Comparison of ENCODE assay signal across 1 cellular context in the genomic region with DNA sequence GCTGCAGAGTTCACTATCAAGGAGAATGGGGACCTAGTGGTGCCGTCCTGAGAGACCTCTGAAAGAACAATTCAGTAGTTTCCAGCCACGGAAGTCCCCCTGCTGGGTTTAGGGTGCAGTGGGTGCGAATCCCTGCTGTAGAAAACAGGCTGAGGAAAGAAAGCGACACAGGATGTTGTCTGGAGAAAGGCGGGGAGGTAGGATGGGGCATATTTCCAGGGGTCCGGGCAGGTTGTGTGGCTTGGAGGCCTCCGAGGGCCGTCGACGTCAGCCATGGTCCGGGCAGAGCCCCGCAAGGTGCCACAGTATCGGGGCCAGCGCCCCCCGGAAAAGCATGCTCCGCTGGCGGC.
A peak's percentile ranks its signal among the peaks of the same experiment; 100 is the strongest.
TF ChIP-seq lines count a peak whose summit lies in the region.

No MANE protein-coding gene starts in this region.

TF ChIP-seq in HepG2, 621 proteins besides CTCF, POLR2A, EP300 and RAD21 (continued from another document):
- TF ChIP-seq, protein P1, sequence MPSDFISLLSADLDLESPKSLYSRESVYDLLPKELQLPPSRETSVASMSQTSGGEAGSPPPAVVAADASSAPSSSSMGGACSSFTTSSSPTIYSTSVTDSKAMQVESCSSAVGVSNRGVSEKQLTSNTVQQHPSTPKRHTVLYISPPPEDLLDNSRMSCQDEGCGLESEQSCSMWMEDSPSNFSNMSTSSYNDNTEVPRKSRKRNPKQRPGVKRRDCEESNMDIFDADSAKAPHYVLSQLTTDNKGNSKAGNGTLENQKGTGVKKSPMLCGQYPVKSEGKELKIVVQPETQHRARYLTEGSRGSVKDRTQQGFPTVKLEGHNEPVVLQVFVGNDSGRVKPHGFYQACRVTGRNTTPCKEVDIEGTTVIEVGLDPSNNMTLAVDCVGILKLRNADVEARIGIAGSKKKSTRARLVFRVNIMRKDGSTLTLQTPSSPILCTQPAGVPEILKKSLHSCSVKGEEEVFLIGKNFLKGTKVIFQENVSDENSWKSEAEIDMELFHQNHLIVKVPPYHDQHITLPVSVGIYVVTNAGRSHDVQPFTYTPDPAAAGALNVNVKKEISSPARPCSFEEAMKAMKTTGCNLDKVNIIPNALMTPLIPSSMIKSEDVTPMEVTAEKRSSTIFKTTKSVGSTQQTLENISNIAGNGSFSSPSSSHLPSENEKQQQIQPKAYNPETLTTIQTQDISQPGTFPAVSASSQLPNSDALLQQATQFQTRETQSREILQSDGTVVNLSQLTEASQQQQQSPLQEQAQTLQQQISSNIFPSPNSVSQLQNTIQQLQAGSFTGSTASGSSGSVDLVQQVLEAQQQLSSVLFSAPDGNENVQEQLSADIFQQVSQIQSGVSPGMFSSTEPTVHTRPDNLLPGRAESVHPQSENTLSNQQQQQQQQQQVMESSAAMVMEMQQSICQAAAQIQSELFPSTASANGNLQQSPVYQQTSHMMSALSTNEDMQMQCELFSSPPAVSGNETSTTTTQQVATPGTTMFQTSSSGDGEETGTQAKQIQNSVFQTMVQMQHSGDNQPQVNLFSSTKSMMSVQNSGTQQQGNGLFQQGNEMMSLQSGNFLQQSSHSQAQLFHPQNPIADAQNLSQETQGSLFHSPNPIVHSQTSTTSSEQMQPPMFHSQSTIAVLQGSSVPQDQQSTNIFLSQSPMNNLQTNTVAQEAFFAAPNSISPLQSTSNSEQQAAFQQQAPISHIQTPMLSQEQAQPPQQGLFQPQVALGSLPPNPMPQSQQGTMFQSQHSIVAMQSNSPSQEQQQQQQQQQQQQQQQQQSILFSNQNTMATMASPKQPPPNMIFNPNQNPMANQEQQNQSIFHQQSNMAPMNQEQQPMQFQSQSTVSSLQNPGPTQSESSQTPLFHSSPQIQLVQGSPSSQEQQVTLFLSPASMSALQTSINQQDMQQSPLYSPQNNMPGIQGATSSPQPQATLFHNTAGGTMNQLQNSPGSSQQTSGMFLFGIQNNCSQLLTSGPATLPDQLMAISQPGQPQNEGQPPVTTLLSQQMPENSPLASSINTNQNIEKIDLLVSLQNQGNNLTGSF (CRISPR knock-in tag; IDR thresholded peaks at IDR 0.05) = peak; percentile 62; the same call in 1 of the 2 replicates
- TF ChIP-seq ZNF564 (CRISPR knock-in tag; IDR thresholded peaks at IDR 0.05) = no peak
- 0 out of 2 replicates have a peak, but pooled peaks have one; percentile 14 for TF ChIP-seq TOE1 (CRISPR knock-in tag; IDR thresholded peaks at IDR 0.05)
- TF ChIP-seq ZNF317 (CRISPR knock-in tag; IDR thresholded peaks at IDR 0.05) = peak; percentile 52; the same call in 1 of the 2 replicates
- TF ChIP-seq, protein P2, sequence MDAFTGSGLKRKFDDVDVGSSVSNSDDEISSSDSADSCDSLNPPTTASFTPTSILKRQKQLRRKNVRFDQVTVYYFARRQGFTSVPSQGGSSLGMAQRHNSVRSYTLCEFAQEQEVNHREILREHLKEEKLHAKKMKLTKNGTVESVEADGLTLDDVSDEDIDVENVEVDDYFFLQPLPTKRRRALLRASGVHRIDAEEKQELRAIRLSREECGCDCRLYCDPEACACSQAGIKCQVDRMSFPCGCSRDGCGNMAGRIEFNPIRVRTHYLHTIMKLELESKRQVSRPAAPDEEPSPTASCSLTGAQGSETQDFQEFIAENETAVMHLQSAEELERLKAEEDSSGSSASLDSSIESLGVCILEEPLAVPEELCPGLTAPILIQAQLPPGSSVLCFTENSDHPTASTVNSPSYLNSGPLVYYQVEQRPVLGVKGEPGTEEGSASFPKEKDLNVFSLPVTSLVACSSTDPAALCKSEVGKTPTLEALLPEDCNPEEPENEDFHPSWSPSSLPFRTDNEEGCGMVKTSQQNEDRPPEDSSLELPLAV (CRISPR knock-in tag; conservative IDR thresholded peaks at IDR 0.05; ENCODE audit: low read depth) = no peak
- TF ChIP-seq, protein P3, sequence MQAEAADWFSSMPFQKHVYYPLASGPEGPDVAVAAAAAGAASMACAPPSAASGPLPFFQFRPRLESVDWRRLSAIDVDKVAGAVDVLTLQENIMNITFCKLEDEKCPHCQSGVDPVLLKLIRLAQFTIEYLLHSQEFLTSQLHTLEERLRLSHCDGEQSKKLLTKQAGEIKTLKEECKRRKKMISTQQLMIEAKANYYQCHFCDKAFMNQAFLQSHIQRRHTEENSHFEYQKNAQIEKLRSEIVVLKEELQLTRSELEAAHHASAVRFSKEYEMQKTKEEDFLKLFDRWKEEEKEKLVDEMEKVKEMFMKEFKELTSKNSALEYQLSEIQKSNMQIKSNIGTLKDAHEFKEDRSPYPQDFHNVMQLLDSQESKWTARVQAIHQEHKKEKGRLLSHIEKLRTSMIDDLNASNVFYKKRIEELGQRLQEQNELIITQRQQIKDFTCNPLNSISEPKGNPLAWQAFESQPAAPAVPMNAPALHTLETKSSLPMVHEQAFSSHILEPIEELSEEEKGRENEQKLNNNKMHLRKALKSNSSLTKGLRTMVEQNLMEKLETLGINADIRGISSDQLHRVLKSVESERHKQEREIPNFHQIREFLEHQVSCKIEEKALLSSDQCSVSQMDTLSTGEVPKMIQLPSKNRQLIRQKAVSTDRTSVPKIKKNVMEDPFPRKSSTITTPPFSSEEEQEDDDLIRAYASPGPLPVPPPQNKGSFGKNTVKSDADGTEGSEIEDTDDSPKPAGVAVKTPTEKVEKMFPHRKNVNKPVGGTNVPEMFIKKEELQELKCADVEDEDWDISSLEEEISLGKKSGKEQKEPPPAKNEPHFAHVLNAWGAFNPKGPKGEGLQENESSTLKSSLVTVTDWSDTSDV (CRISPR knock-in tag; IDR thresholded peaks at IDR 0.05) = peak; percentile 67; the same call in 1 of the 2 replicates
- TF ChIP-seq, protein P4, sequence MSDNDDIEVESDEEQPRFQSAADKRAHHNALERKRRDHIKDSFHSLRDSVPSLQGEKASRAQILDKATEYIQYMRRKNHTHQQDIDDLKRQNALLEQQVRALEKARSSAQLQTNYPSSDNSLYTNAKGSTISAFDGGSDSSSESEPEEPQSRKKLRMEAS (IDR thresholded peaks at IDR 0.05) = peak; percentile 61
- TF ChIP-seq SKI (IDR thresholded peaks at IDR 0.05; ENCODE audit: partially characterized antibody) = no peak
- TF ChIP-seq KLF16 (CRISPR knock-in tag; IDR thresholded peaks at IDR 0.05) = 0 out of 4 replicates have a peak, but pooled peaks of 1 of the 2 experiments have one; percentile 10
- TF ChIP-seq, protein P5, sequence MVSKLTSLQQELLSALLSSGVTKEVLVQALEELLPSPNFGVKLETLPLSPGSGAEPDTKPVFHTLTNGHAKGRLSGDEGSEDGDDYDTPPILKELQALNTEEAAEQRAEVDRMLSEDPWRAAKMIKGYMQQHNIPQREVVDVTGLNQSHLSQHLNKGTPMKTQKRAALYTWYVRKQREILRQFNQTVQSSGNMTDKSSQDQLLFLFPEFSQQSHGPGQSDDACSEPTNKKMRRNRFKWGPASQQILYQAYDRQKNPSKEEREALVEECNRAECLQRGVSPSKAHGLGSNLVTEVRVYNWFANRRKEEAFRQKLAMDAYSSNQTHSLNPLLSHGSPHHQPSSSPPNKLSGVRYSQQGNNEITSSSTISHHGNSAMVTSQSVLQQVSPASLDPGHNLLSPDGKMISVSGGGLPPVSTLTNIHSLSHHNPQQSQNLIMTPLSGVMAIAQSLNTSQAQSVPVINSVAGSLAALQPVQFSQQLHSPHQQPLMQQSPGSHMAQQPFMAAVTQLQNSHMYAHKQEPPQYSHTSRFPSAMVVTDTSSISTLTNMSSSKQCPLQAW (CRISPR knock-in tag; IDR thresholded peaks at IDR 0.05) = peak; percentile 4; the same call in 1 of the 2 replicates
- 0 out of 2 replicates have a peak, but pooled peaks have one; percentile 3 for TF ChIP-seq GABPA (IDR thresholded peaks at IDR 0.05; ENCODE audit: low read depth, low read length)
- no peak for TF ChIP-seq GABPA (CRISPR knock-in tag; IDR thresholded peaks at IDR 0.05; ENCODE audit: low read depth)
